ENCODE assay signal across 2 cellular contexts in genomic region chrX:119427024-119427794, GRCh38.
TF ChIP-seq lines count a peak whose summit lies in the region.

No MANE protein-coding gene starts in this region.

TF ChIP-seq in liver, 16 proteins besides CTCF, POLR2A, EP300 and RAD21:
- TF ChIP-seq FOXA1 (IDR thresholded peaks at IDR 0.05), result no peak
- TF ChIP-seq REST (IDR thresholded peaks at IDR 0.05), result peak; percentile 13
- TF ChIP-seq NR2F2 (IDR thresholded peaks at IDR 0.05), result no peak
- peak in 1 of 2 donors; percentile 46 for TF ChIP-seq HNF4A (conservative IDR thresholded peaks at IDR 0.05)
- TF ChIP-seq FOXA2 (IDR thresholded peaks at IDR 0.05), result peak; percentile 9
- TF ChIP-seq SP1 (IDR thresholded peaks at IDR 0.05), result peak; percentile 51
- TF ChIP-seq ZBTB33 (IDR thresholded peaks at IDR 0.05), result no peak
- TF ChIP-seq RXRA (IDR thresholded peaks at IDR 0.05), result peak in 1 of 2 donors; percentile 58
- peak in 1 of 2 donors; percentile 35 for TF ChIP-seq EGR1 (IDR thresholded peaks at IDR 0.05; ENCODE audit: low read depth in 2 of 2)

TF ChIP-seq in HepG2, 621 proteins besides CTCF, POLR2A, EP300 and RAD21:
- no peak for TF ChIP-seq ZNF24 (IDR thresholded peaks at IDR 0.05)
- no peak for TF ChIP-seq SETDB1 (CRISPR knock-in tag; IDR thresholded peaks at IDR 0.05; ENCODE audit: borderline replicate concordance)
- no peak for TF ChIP-seq MBD4 (IDR thresholded peaks at IDR 0.05; ENCODE audit: borderline replicate concordance, low read length)
- TF ChIP-seq ATF6 (CRISPR knock-in tag; conservative IDR thresholded peaks at IDR 0.05), result no peak
- TF ChIP-seq PCBP2 (optimal IDR thresholded peaks at IDR 0.05; ENCODE audit: low read depth, low read length, poor library complexity, severe bottlenecking), result no peak
